ENCODE assay signal across 1 cellular context in the genomic region with DNA sequence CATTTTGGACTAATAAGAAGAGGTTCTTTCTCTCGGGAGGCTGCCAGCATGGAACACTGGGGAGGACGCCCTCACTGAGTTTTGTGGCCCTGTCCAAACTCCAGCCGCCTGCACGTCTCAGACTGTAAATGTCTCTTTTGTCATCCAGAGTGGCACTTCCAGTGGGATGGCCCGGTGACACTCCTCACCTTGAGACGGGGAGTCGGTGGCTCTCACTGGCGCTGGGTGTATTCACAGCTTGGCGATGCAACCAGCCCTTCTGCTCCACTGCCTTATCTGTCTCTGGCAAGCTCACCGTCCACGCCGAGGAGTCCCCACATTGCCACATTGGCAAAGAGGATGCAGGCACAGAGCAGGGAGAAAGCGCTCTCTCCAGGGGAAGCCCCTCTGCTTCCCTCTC.
TF ChIP-seq lines count a peak whose summit lies in the region.

No MANE protein-coding gene starts in this region.

TF ChIP-seq in H1, 55 proteins besides CTCF, POLR2A, EP300 and RAD21 (continued from another document):
- TF ChIP-seq, protein P1, sequence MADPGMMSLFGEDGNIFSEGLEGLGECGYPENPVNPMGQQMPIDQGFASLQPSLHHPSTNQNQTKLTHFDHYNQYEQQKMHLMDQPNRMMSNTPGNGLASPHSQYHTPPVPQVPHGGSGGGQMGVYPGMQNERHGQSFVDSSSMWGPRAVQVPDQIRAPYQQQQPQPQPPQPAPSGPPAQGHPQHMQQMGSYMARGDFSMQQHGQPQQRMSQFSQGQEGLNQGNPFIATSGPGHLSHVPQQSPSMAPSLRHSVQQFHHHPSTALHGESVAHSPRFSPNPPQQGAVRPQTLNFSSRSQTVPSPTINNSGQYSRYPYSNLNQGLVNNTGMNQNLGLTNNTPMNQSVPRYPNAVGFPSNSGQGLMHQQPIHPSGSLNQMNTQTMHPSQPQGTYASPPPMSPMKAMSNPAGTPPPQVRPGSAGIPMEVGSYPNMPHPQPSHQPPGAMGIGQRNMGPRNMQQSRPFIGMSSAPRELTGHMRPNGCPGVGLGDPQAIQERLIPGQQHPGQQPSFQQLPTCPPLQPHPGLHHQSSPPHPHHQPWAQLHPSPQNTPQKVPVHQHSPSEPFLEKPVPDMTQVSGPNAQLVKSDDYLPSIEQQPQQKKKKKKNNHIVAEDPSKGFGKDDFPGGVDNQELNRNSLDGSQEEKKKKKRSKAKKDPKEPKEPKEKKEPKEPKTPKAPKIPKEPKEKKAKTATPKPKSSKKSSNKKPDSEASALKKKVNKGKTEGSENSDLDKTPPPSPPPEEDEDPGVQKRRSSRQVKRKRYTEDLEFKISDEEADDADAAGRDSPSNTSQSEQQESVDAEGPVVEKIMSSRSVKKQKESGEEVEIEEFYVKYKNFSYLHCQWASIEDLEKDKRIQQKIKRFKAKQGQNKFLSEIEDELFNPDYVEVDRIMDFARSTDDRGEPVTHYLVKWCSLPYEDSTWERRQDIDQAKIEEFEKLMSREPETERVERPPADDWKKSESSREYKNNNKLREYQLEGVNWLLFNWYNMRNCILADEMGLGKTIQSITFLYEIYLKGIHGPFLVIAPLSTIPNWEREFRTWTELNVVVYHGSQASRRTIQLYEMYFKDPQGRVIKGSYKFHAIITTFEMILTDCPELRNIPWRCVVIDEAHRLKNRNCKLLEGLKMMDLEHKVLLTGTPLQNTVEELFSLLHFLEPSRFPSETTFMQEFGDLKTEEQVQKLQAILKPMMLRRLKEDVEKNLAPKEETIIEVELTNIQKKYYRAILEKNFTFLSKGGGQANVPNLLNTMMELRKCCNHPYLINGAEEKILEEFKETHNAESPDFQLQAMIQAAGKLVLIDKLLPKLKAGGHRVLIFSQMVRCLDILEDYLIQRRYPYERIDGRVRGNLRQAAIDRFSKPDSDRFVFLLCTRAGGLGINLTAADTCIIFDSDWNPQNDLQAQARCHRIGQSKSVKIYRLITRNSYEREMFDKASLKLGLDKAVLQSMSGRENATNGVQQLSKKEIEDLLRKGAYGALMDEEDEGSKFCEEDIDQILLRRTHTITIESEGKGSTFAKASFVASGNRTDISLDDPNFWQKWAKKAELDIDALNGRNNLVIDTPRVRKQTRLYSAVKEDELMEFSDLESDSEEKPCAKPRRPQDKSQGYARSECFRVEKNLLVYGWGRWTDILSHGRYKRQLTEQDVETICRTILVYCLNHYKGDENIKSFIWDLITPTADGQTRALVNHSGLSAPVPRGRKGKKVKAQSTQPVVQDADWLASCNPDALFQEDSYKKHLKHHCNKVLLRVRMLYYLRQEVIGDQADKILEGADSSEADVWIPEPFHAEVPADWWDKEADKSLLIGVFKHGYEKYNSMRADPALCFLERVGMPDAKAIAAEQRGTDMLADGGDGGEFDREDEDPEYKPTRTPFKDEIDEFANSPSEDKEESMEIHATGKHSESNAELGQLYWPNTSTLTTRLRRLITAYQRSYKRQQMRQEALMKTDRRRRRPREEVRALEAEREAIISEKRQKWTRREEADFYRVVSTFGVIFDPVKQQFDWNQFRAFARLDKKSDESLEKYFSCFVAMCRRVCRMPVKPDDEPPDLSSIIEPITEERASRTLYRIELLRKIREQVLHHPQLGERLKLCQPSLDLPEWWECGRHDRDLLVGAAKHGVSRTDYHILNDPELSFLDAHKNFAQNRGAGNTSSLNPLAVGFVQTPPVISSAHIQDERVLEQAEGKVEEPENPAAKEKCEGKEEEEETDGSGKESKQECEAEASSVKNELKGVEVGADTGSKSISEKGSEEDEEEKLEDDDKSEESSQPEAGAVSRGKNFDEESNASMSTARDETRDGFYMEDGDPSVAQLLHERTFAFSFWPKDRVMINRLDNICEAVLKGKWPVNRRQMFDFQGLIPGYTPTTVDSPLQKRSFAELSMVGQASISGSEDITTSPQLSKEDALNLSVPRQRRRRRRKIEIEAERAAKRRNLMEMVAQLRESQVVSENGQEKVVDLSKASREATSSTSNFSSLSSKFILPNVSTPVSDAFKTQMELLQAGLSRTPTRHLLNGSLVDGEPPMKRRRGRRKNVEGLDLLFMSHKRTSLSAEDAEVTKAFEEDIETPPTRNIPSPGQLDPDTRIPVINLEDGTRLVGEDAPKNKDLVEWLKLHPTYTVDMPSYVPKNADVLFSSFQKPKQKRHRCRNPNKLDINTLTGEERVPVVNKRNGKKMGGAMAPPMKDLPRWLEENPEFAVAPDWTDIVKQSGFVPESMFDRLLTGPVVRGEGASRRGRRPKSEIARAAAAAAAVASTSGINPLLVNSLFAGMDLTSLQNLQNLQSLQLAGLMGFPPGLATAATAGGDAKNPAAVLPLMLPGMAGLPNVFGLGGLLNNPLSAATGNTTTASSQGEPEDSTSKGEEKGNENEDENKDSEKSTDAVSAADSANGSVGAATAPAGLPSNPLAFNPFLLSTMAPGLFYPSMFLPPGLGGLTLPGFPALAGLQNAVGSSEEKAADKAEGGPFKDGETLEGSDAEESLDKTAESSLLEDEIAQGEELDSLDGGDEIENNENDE (IDR thresholded peaks at IDR 0.05; ENCODE audit: insufficient replicate concordance, low read length): no peak
- TF ChIP-seq TAF1 (IDR thresholded peaks at IDR 0.05; ENCODE audit: low read depth, low read length) (no peak), TCF12 (IDR thresholded peaks at IDR 0.05; ENCODE audit: low read depth, low read length) (no peak), BCL11A (IDR thresholded peaks at IDR 0.05; ENCODE audit: low read depth in 2 of 2, low read length in 2 of 2) (no peak), PHF8 (conservative IDR thresholded peaks at IDR 0.05; ENCODE audit: low read depth, low read length) (no peak), SUZ12 (IDR thresholded peaks at IDR 0.05; ENCODE audit: low read length) (no peak), CHD2 (IDR thresholded peaks at IDR 0.05; ENCODE audit: low read length) (no peak), SRF (IDR thresholded peaks at IDR 0.05; ENCODE audit: low read depth, low read length) (no peak), BRCA1 (IDR thresholded peaks at IDR 0.05; ENCODE audit: low read depth, low read length) (no peak), RFX5 (IDR thresholded peaks at IDR 0.05; ENCODE audit: borderline replicate concordance, low read depth, low read length) (no peak), ZNF274 (IDR thresholded peaks at IDR 0.05; ENCODE audit: borderline replicate concordance, extremely low read depth, low read length) (no peak), EGR1 (IDR thresholded peaks at IDR 0.05; ENCODE audit: borderline replicate concordance, low read depth, low read length) (no peak), TAF7 (optimal IDR thresholded peaks at IDR 0.05; ENCODE audit: borderline replicate concordance, low read depth, low read length) (no peak)
